7 cellular contexts compared by ENCODE assay signal in genomic region chr21:45542242-45542666, GRCh38. TPM values are rescaled to one million over a fixed set of nuclear protein-coding genes. Genes with fewer than 3 reads are reported as not detected.
A peak's percentile ranks its signal among the peaks of the same experiment; 100 is the strongest.
DNase-seq lines count a peak whose midpoint lies in the region; ATAC-seq and TF ChIP-seq lines count a peak whose summit lies in the region.

TSS of gene SLC19A1 (minus strand) at chr21:45542440. CDS start at chr21:45537959, 4,481 bp downstream.

- peak within 1 kb of the TSS; percentile 44 for H3K4me3 ChIP-seq in epithelial cell of esophagus (ENCODE audit: low read length)
- peak within 1 kb of the TSS; percentile 44 for H3K4me3 ChIP-seq in mononuclear cell (ENCODE audit: low read length)

- in situ Hi-C loops in GM13976 (cut with MboI; ENCODE audit: low sequenced_read_pairs, unreplicated experiment): no loop called here

- ATAC-seq in HG02678 (IDR thresholded peaks at IDR 0.05; ENCODE audit: unreplicated experiment): peak; percentile 69

- no peaks in the 10 kb centered on the region for H3K27me3 ChIP-seq in mononuclear cell (ENCODE audit: insufficient read depth, low read length)

- TF ChIP-seq CTCF in GM13976 (IDR thresholded peaks at IDR 0.05; ENCODE audit: borderline replicate concordance, control extremely low read depth, extremely low read depth, insufficient read depth, missing control alignments) (peak; percentile 36), epithelial cell of esophagus (IDR thresholded peaks at IDR 0.05; ENCODE audit: insufficient read depth, low read depth, low read length, missing control alignments) (no peak)

- DNase-seq in GM13976 (ENCODE audit: low spot score) (peak; percentile 97), NCI-H748 (lab: John Stamatoyannopoulos, UW; ENCODE audit: unreplicated experiment) (peak; percentile 66), epithelial cell of esophagus (ENCODE audit: low read depth) (peak; percentile 68)
- peak in 2 of 3 experiments; percentile 44 to 59 for DNase-seq in activated CD8-positive, alpha-beta memory T cell treated with anti-CD3 and anti-CD28 coated beads for 48 hours (ENCODE audit: low read depth in 2 of 3, low spot score in 2 of 3)
- DNase-seq in stimulated activated CD8-positive, alpha-beta memory T cell treated with anti-CD3 and anti-CD28 coated beads, Interleukin-7, amount 100 ng/mL, for 1 hour (ENCODE audit: low read depth in 2 of 2): peak; percentile 34 to 46

- H3K4me1 ChIP-seq in mononuclear cell (ENCODE audit: insufficient read depth, low read length): peaks cover 33% of the 10 kb centered on the region

- no peaks in the 10 kb centered on the region for H3K9me3 ChIP-seq in mononuclear cell (ENCODE audit: low read depth, low read length)

RNA-seq across cellular contexts. Expression of gene SLC19A1, which starts in this region (rescaled TPM):
- total RNA-seq in mononuclear cell: 10.6 TPM

Comparison
In these comparisons a context has a peak if more than half of its experiments do, and no peak if none do; other contexts are left out.
1. Peak in every context shown above with its lines: DNase-seq, ATAC-seq and H3K4me3 ChIP-seq.
2. DNase-seq: peak in every context shown above with its lines; median percentile 97 in GM13976; 68 in epithelial cell of esophagus; 66 in NCI-H748; 52 in activated CD8-positive, alpha-beta memory T cell treated with anti-CD3 and anti-CD28 coated beads for 48 hours; 40 in stimulated activated CD8-positive, alpha-beta memory T cell treated with anti-CD3 and anti-CD28 coated beads, Interleukin-7, amount 100 ng/mL, for 1 hour.